Comparison of ENCODE assay signal across 22 cellular contexts in genomic region chr13:99276706-99277105, GRCh38. TPM values are rescaled to one million over a fixed set of nuclear protein-coding genes. Genes with fewer than 3 reads are reported as not detected.
DNase-seq lines count a peak whose midpoint lies in the region; ATAC-seq, FAIRE-seq and TF ChIP-seq lines count a peak whose summit lies in the region.
"Had no signal": no experiment of that assay in that cellular context is flagged by ENCODE, and none has a peak within 500 bp of the region (broad histone marks: within the 10 kb centered on the region; RNA-seq: fewer than 3 reads in every experiment).

No MANE protein-coding gene starts in this region.

- no peak overlapping the region for H3K27ac ChIP-seq in H1 (ENCODE audit: low read depth, low read length)
- H3K27ac ChIP-seq: A549, breast epithelium, esophagus muscularis mucosa, SJSA1 had no signal

- no peak overlapping the region for H2BK20ac ChIP-seq in H1 (ENCODE audit: low read length)

- H3K14ac ChIP-seq in H1 (ENCODE audit: insufficient read length): no peak overlapping the region

- H3K4me2 ChIP-seq in Loucy (ENCODE audit: low read depth, low read length, poor library complexity, severe bottlenecking): peak overlapping the region; percentile 61
- H3K4me2 ChIP-seq in H1 (ENCODE audit: insufficient read depth in 1 of 2, low read depth in 2 of 2, low read length in 2 of 2): no peak overlapping the region
- H3K4me2 ChIP-seq: A549 had no signal

- H3K27me3 Mint-ChIP-seq in stimulated activated naive B cell treated with anti-CD40 and anti-IgM and Interleukin-4, amounts not matched to agents 10 μg/mL and 1 μg/mL and 100 μg/mL, for 72 hours: no peaks in the 10 kb centered on the region

- no peak overlapping the region for H4K8ac ChIP-seq in H1 (ENCODE audit: extremely low read depth, insufficient read depth, low read length)

- H4K20me1 ChIP-seq in Loucy (ENCODE audit: insufficient read depth, low read length, poor library complexity, severe bottlenecking): peaks cover 5% of the 10 kb centered on the region
- peaks cover 4 to 6% of the 10 kb centered on the region in 2 experiments for H4K20me1 ChIP-seq in H1 (replicated peaks in 1 of 2; ENCODE audit: control insufficient read depth in 1 of 2, insufficient read depth in 2 of 2, low read length in 2 of 2)

- DNase-seq in SKM-1 treated with dmso at 0.1 percent for 144 hours (lab: John Stamatoyannopoulos, UW; ENCODE audit: unreplicated experiment): peak; percentile 12
- no peak for DNase-seq in SKM-1 (lab: John Stamatoyannopoulos, UW; ENCODE audit: unreplicated experiment)
- DNase-seq in H1 (ENCODE audit: low read depth in 1 of 2, low spot score in 2 of 2): no peak
- no peak for DNase-seq in stimulated activated naive B cell treated with anti-CD40 and anti-IgM and Interleukin-4, amounts not matched to agents 10 μg/mL and 1 μg/mL and 100 μg/mL, for 72 hours
- DNase-seq in stimulated activated CD4-positive, alpha-beta T cell treated with anti-CD3 and anti-CD28 coated beads, Interleukin-4, amount 100 ng/mL, for 4 hours: no peak
- no peak for DNase-seq in SK-N-DZ (ENCODE audit: low spot score)
- DNase-seq: activated CD4-positive, alpha-beta T cell treated with anti-CD3 and anti-CD28 coated beads for 4 hours; COR-L47; mammary epithelial cell; NCI-H187; NCI-H446; nephron progenitor cell; spleen; stimulated activated naive CD4-positive, alpha-beta T cell treated with Interleukin-2 at 50 U/mL for 16 hours had no signal

- no peaks in the 10 kb centered on the region for H3K9me2 ChIP-seq in Loucy (replicated peaks; ENCODE audit: low read depth, low read length)

- peak overlapping the region; percentile 57 for H3K27ac Mint-ChIP-seq in stimulated activated naive B cell treated with anti-CD40 and anti-IgM and Interleukin-4, amounts not matched to agents 10 μg/mL and 1 μg/mL and 100 μg/mL, for 72 hours

- H2AK5ac ChIP-seq in H1 (ENCODE audit: low read depth, low read length): no peak overlapping the region

- CTCF ChIA-PET in H1 (lab: Charles Lee; ENCODE audit: partially characterized antibody): interaction anchor here (0.7 to 2.6 kb wide), 9 partner anchors 8 to 166 kb away, joined by 3 to 24 read pairs (median 4); no protein-coding TSS in a partner anchor

- 88% methylated on average over 2 of the region's 2 CpGs; no CpG with 5 or more reads in 1 of the 2 experiments for WGBS in H1 (ENCODE audit: extremely low coverage in 1 of 2, insufficient coverage in 1 of 2, insufficient read length in 1 of 2, insufficient replicate concordance in 2 of 2, low coverage in 1 of 2, low lambda C conversion rate in 2 of 2, missing lambda C conversion rate in 1 of 2), 2 experiments

- H3K79me2 ChIP-seq in Loucy (ENCODE audit: insufficient read depth, low read length): peaks cover 70% of the 10 kb centered on the region
- H3K79me2 ChIP-seq in H1 (ENCODE audit: control insufficient read depth in 1 of 2, insufficient read depth in 2 of 2, low read length in 2 of 2): no peaks in the 10 kb centered on the region

- no peak overlapping the region for H3K18ac ChIP-seq in H1 (ENCODE audit: extremely low read depth, low read length)

- peak in 1 of 2 experiments; percentile 34; a peak in 2 of 4 replicates for TF ChIP-seq RAD21 in H1 (IDR thresholded peaks at IDR 0.05 in 1 of 2, conservative IDR thresholded peaks at IDR 0.05 in 1 of 2; ENCODE audit: low read depth in 2 of 2, low read length in 2 of 2)

- peaks cover 69% of the 10 kb centered on the region for H3K4me1 ChIP-seq in Loucy (ENCODE audit: insufficient read depth, low read length, poor library complexity, severe bottlenecking)
- peaks cover 0 to 13% (median 4%) of the 10 kb centered on the region in 4 experiments; a peak in 5 of 7 replicates for H3K4me1 ChIP-seq in H1 (replicated peaks in 1 of 4; ENCODE audit: control insufficient read depth in 3 of 4, insufficient read depth in 4 of 4, low read length in 3 of 4)
- H3K4me1 ChIP-seq: A549, breast epithelium had no signal

- peak overlapping the region; percentile 24 for H3K4me3 ChIP-seq in Loucy (ENCODE audit: low read length, poor library complexity, severe bottlenecking)
- H3K4me3 ChIP-seq in H1 (ENCODE audit: extremely low read depth in 1 of 4, insufficient read depth in 2 of 4, low read depth in 3 of 4, low read length in 4 of 4): no peak overlapping the region
- H3K4me3 ChIP-seq: A549, breast epithelium, esophagus muscularis mucosa, SJSA1, spleen had no signal

- FAIRE-seq in H1 (lab: Jason Lieb, UNC): no peak
- FAIRE-seq: A549 had no signal

- H3K9me3 Mint-ChIP-seq in stimulated activated naive B cell treated with anti-CD40 and anti-IgM and Interleukin-4, amounts not matched to agents 10 μg/mL and 1 μg/mL and 100 μg/mL, for 72 hours: peaks cover 0 to 3% of the 10 kb centered on the region in 2 donors

- H3K9me3 ChIP-seq in Loucy (ENCODE audit: insufficient read depth, low read depth, low read length): no peaks in the 10 kb centered on the region
- H3K9me3 ChIP-seq in H1 (ENCODE audit: insufficient read depth in 2 of 2, low read depth in 1 of 2, low read length in 1 of 2): no peaks in the 10 kb centered on the region

- TF ChIP-seq EP300 in H1 (IDR thresholded peaks at IDR 0.05; ENCODE audit: borderline replicate concordance in 1 of 2, low read depth in 2 of 2, low read length in 2 of 2): no peak

- no peaks in the 10 kb centered on the region; the same call in 1 of the 2 replicates for H3K79me1 ChIP-seq in H1 (ENCODE audit: low read depth, low read length)

- peaks cover 2% of the 10 kb centered on the region; the same call in 1 of the 2 replicates for H3F3A ChIP-seq in Loucy (ENCODE audit: low read depth)

- H3K23me2 ChIP-seq in H1 (ENCODE audit: low read depth, low read length): no peaks in the 10 kb centered on the region

- no peak overlapping the region for H4K5ac ChIP-seq in H1 (ENCODE audit: insufficient read length, low read depth, low read length)

- no peak for ATAC-seq in stimulated activated naive B cell treated with anti-CD40 and anti-IgM and Interleukin-4, amounts not matched to agents 10 μg/mL and 1 μg/mL and 100 μg/mL, for 72 hours (replicated peaks)
- no peak for ATAC-seq in esophagus mucosa
- ATAC-seq: A549 had no signal

- H3K27me3 ChIP-seq in Loucy (ENCODE audit: insufficient read depth, low read length, poor library complexity, severe bottlenecking) (no peaks in the 10 kb centered on the region), H1 (replicated peaks in 1 of 4; ENCODE audit: control insufficient read depth in 3 of 4, extremely low read depth in 1 of 4, insufficient read depth in 3 of 4, low read length in 3 of 4) (no peaks in the 10 kb centered on the region)
- H3K27me3 ChIP-seq: breast epithelium, esophagus muscularis mucosa, SJSA1, spleen had no signal

- no peak overlapping the region for H2BK12ac ChIP-seq in H1 (ENCODE audit: low read depth, low read length)

- no peak overlapping the region for H3K4me3 Mint-ChIP-seq in stimulated activated naive B cell treated with anti-CD40 and anti-IgM and Interleukin-4, amounts not matched to agents 10 μg/mL and 1 μg/mL and 100 μg/mL, for 72 hours
- H3K4me3 Mint-ChIP-seq: nephron progenitor cell had no signal

- H3K36me3 Mint-ChIP-seq in stimulated activated naive B cell treated with anti-CD40 and anti-IgM and Interleukin-4, amounts not matched to agents 10 μg/mL and 1 μg/mL and 100 μg/mL, for 72 hours: peaks cover 59 to 83% of the 10 kb centered on the region in 2 donors

- no peak overlapping the region; the same call in 1 of the 2 replicates for H2BK5ac ChIP-seq in H1 (ENCODE audit: low read depth, low read length)

- H2BK15ac ChIP-seq in H1 (ENCODE audit: low read length): no peak overlapping the region

- no peak overlapping the region for H3K23ac ChIP-seq in H1 (ENCODE audit: insufficient read length)

- H3K4me1 Mint-ChIP-seq in stimulated activated naive B cell treated with anti-CD40 and anti-IgM and Interleukin-4, amounts not matched to agents 10 μg/mL and 1 μg/mL and 100 μg/mL, for 72 hours: peaks cover 62 to 98% of the 10 kb centered on the region in 2 donors

- H3K9ac ChIP-seq in Loucy (ENCODE audit: low read depth, low read length, poor library complexity, severe bottlenecking): peak overlapping the region; percentile 12
- H3K9ac ChIP-seq in H1 (replicated peaks in 1 of 4; ENCODE audit: extremely low read depth in 1 of 4, low read depth in 3 of 4, low read length in 3 of 4): no peak overlapping the region

- H3K36me3 ChIP-seq in Loucy (ENCODE audit: insufficient read depth, low read length): peaks cover 30% of the 10 kb centered on the region; the same call in 1 of the 2 replicates
- no peaks in the 10 kb centered on the region; a peak in 1 of 8 replicates for H3K36me3 ChIP-seq in H1 (ENCODE audit: control insufficient read depth in 2 of 4, insufficient read depth in 4 of 4, low read length in 3 of 4)
- H3K36me3 ChIP-seq: breast epithelium, esophagus muscularis mucosa had no signal

- no peak overlapping the region for H2AFZ ChIP-seq in Loucy (ENCODE audit: low read length)
- no peak overlapping the region for H2AFZ ChIP-seq in H1 (ENCODE audit: low read length)

- POLR2A ChIA-PET in H1 (lab: Charles Lee; ENCODE audit: partially characterized antibody): no interaction called here

- no peak overlapping the region for H3K4ac ChIP-seq in H1 (replicated peaks; ENCODE audit: insufficient read length, low read depth, low read length)

- no peak for TF ChIP-seq POLR2A in H1 (IDR thresholded peaks at IDR 0.05; ENCODE audit: control extremely low read depth in 1 of 2, low read depth in 2 of 2, low read length in 2 of 2)

- peak; percentile 48 for TF ChIP-seq CTCF in Loucy (conservative IDR thresholded peaks at IDR 0.05; ENCODE audit: low read length)
- TF ChIP-seq CTCF in H1 (IDR thresholded peaks at IDR 0.05; ENCODE audit: control extremely low read depth in 1 of 3, insufficient read depth in 1 of 3, low read depth in 1 of 3, low read length in 3 of 3): peak in 2 of 3 experiments; percentile 8 to 13; a peak in 2 of 4 replicates

- H2BK120ac ChIP-seq in H1 (replicated peaks; ENCODE audit: low read depth, low read length): no peak overlapping the region

- no peak overlapping the region for H3K56ac ChIP-seq in H1 (replicated peaks; ENCODE audit: insufficient read length, low read depth, low read length)

- no peak overlapping the region for H4K91ac ChIP-seq in H1 (replicated peaks; ENCODE audit: insufficient read length, low read length)

RNA-seq across cellular contexts. Expression of gene GPR18, which starts 18.5 kb away (rescaled TPM):
- total RNA-seq in H1 (2021; fragmentation: NEBNext Ultra II Directional; extraction: Animal tissue kit (Norgen Biotek cat#: 25700)): not detected in 2 replicates
- polyA plus RNA-seq in H1 (2011; rRNA removed): not detected in 2 replicates
- not detected for polyA plus RNA-seq in H1 (2011; cell fraction: cytosol; rRNA removed)
- not detected for polyA plus RNA-seq in H1 (2011; cell fraction: nucleus; rRNA removed)
- not detected in 4 replicates for polyA plus RNA-seq in H1 (2012, experiment 1 of 2)
- not detected for polyA plus RNA-seq in H1 (2012, experiment 2 of 2)
- not detected for polyA plus RNA-seq in H1 (2013, experiment 1 of 2)
- polyA plus RNA-seq in H1 (2013, experiment 2 of 2): not detected
- not detected in 2 replicates for polyA minus RNA-seq in H1 (2011; rRNA and poly(A)+ RNA removed)
- polyA minus RNA-seq in H1 (2011; cell fraction: cytosol; rRNA and poly(A)+ RNA removed): not detected
- not detected for polyA minus RNA-seq in H1 (2011; cell fraction: nucleus; rRNA and poly(A)+ RNA removed)
- total RNA-seq in esophagus mucosa: not detected
- not detected in 2 replicates for polyA plus RNA-seq in SK-N-DZ (2014; cell fraction: cytosol; rRNA removed)
- not detected in 2 replicates for polyA plus RNA-seq in SK-N-DZ (2014; cell fraction: nucleus; rRNA removed)
- total RNA-seq: dermis microvascular lymphatic vessel endothelial cell, esophagus muscularis mucosa, mammary epithelial cell, MCF 10A, SJSA1 had no signal
- polyA plus RNA-seq: A549, mammary epithelial cell had no signal

RNA-seq across cellular contexts. Expression of gene GPR183, which starts 30.5 kb away (rescaled TPM):
- total RNA-seq in H1 (2021; fragmentation: NEBNext Ultra II Directional; extraction: Animal tissue kit (Norgen Biotek cat#: 25700)): not detected in 2 replicates
- not detected in 2 replicates for polyA plus RNA-seq in H1 (2011; rRNA removed)
- polyA plus RNA-seq in H1 (2011; cell fraction: cytosol; rRNA removed): not detected
- polyA plus RNA-seq in H1 (2011; cell fraction: nucleus; rRNA removed): not detected
- polyA plus RNA-seq in H1 (2012, experiment 1 of 2): not detected in 4 replicates
- polyA plus RNA-seq in H1 (2012, experiment 2 of 2): not detected
- not detected for polyA plus RNA-seq in H1 (2013, experiment 1 of 2)
- polyA plus RNA-seq in H1 (2013, experiment 2 of 2): not detected
- polyA minus RNA-seq in H1 (2011; rRNA and poly(A)+ RNA removed): not detected in 2 replicates
- not detected for polyA minus RNA-seq in H1 (2011; cell fraction: cytosol; rRNA and poly(A)+ RNA removed)
- polyA minus RNA-seq in H1 (2011; cell fraction: nucleus; rRNA and poly(A)+ RNA removed): not detected
- total RNA-seq in esophagus mucosa: 0.76 TPM
- not detected in 2 replicates for polyA plus RNA-seq in SK-N-DZ (2014; cell fraction: cytosol; rRNA removed)
- not detected in 2 replicates for polyA plus RNA-seq in SK-N-DZ (2014; cell fraction: nucleus; rRNA removed)
- total RNA-seq: mammary epithelial cell, MCF 10A had no signal
- polyA plus RNA-seq: A549, mammary epithelial cell had no signal
